In genomic region chr5:147628054-147628895, GRCh38 we compare ENCODE assay signal across 8 cellular contexts.
DNase-seq lines count a peak whose midpoint lies in the region; ATAC-seq and TF ChIP-seq lines count a peak whose summit lies in the region.

No MANE protein-coding gene starts in this region.

- no peak overlapping the region for H3K27ac ChIP-seq in esophagus squamous epithelium
- no peak overlapping the region for H3K27ac ChIP-seq in thyroid gland

- H3K9me3 ChIP-seq in NT2/D1 (ENCODE audit: insufficient read depth, low read length): no peaks in the 10 kb centered on the region
- no peaks in the 10 kb centered on the region for H3K9me3 ChIP-seq in esophagus squamous epithelium
- no peaks in the 10 kb centered on the region for H3K9me3 ChIP-seq in thyroid gland

- no peak overlapping the region for H3K27ac Mint-ChIP-seq in natural killer cell treated with Interleukin-12 subunit alpha and Interleukin-12 subunit beta and Interleukin-15 and Interleukin-18, amount 100 ng/mL, for 72 hours

- peaks cover 0 to 3% of the 10 kb centered on the region in 2 donors for H3K4me1 Mint-ChIP-seq in natural killer cell treated with Interleukin-12 subunit alpha and Interleukin-12 subunit beta and Interleukin-15 and Interleukin-18, amount 100 ng/mL, for 72 hours (ENCODE audit: low read depth in 2 of 2)

- H3K4me3 ChIP-seq in NT2/D1 (ENCODE audit: insufficient read length, low read depth) (no peak overlapping the region), esophagus squamous epithelium (no peak overlapping the region), thyroid gland (replicated peaks in 1 of 3) (no peak overlapping the region)

- peak; percentile 88 for ATAC-seq in GM21619 (IDR thresholded peaks at IDR 0.05; ENCODE audit: unreplicated experiment)
- ATAC-seq in natural killer cell treated with Interleukin-12 subunit alpha and Interleukin-12 subunit beta and Interleukin-15 and Interleukin-18, amount 100 ng/mL, for 72 hours: peak; percentile 69 to 79

- peak in 5 of 6 experiments; percentile 50 to 74 (median 62) for TF ChIP-seq CTCF in esophagus squamous epithelium (IDR thresholded peaks at IDR 0.05)
- TF ChIP-seq CTCF in thyroid gland (IDR thresholded peaks at IDR 0.05): peak in 4 of 6 experiments; percentile 53 to 67 (median 66)

- no peaks in the 10 kb centered on the region for H3K9me3 Mint-ChIP-seq in natural killer cell treated with Interleukin-12 subunit alpha and Interleukin-12 subunit beta and Interleukin-15 and Interleukin-18, amount 100 ng/mL, for 72 hours

- peak; percentile 76 for DNase-seq in ELR (ENCODE audit: low read depth)
- peak; percentile 34 for DNase-seq in HuH-7 (ENCODE audit: low spot score)
- peak; percentile 67 for DNase-seq in NT2/D1 (ENCODE audit: low read depth, low spot score)
- peak; percentile 32 for DNase-seq in activated T-cell treated with anti-CD3 and anti-CD28 coated beads for 4 hours
- no peak for DNase-seq in esophagus squamous epithelium (lab: John Stamatoyannopoulos, UW)
- DNase-seq in natural killer cell treated with Interleukin-12 subunit alpha and Interleukin-12 subunit beta and Interleukin-15 and Interleukin-18, amount 100 ng/mL, for 72 hours (ENCODE audit: low spot score): peak; percentile 69
- DNase-seq in thyroid gland: peak; percentile 47 to 48

- no peak overlapping the region for H3K4me3 Mint-ChIP-seq in natural killer cell treated with Interleukin-12 subunit alpha and Interleukin-12 subunit beta and Interleukin-15 and Interleukin-18, amount 100 ng/mL, for 72 hours

- intact Hi-C loops in esophagus squamous epithelium (cut with DNase I) (loop anchor here (5.0 kb wide), 1 partner anchor 194 kb away; no protein-coding TSS in a partner anchor), thyroid gland (cut with DNase I) (loop anchor here (5.0 kb wide), 1 partner anchor 194 kb away; no protein-coding TSS in a partner anchor)

- H3K27me3 ChIP-seq in NT2/D1 (ENCODE audit: insufficient read depth, insufficient read length) (no peaks in the 10 kb centered on the region), esophagus squamous epithelium (no peaks in the 10 kb centered on the region), thyroid gland (no peaks in the 10 kb centered on the region)

- 49 to 55% methylated on average over 8 of the region's 8 CpGs for WGBS in esophagus squamous epithelium, 2 donors
- WGBS in thyroid gland, 2 donors: 50 to 56% methylated on average over 8 of the region's 8 CpGs

- TF ChIP-seq POLR2A in esophagus squamous epithelium (IDR thresholded peaks at IDR 0.05): no peak
- TF ChIP-seq POLR2A in thyroid gland (IDR thresholded peaks at IDR 0.05): no peak

- no peak overlapping the region for H3K9ac ChIP-seq in NT2/D1 (ENCODE audit: insufficient read length, low read depth)

- H3K36me3 Mint-ChIP-seq in natural killer cell treated with Interleukin-12 subunit alpha and Interleukin-12 subunit beta and Interleukin-15 and Interleukin-18, amount 100 ng/mL, for 72 hours: peaks cover 9% of the 10 kb centered on the region

- H3K36me3 ChIP-seq in NT2/D1 (ENCODE audit: insufficient read depth, insufficient read length, low read length): no peaks in the 10 kb centered on the region
- no peaks in the 10 kb centered on the region for H3K36me3 ChIP-seq in esophagus squamous epithelium
- H3K36me3 ChIP-seq in thyroid gland: no peaks in the 10 kb centered on the region

- no peaks in the 10 kb centered on the region for H3K27me3 Mint-ChIP-seq in natural killer cell treated with Interleukin-12 subunit alpha and Interleukin-12 subunit beta and Interleukin-15 and Interleukin-18, amount 100 ng/mL, for 72 hours

- H3K4me1 ChIP-seq in NT2/D1 (ENCODE audit: insufficient read depth, insufficient read length) (no peaks in the 10 kb centered on the region), esophagus squamous epithelium (no peaks in the 10 kb centered on the region), thyroid gland (no peaks in the 10 kb centered on the region)
